ENCODE assay signal across 16 cellular contexts in genomic region chr15:60372756-60373155, GRCh38. TPM values are rescaled to one million over a fixed set of nuclear protein-coding genes. Genes with fewer than 3 reads are reported as not detected.
DNase-seq lines count a peak whose midpoint lies in the region; ATAC-seq and TF ChIP-seq lines count a peak whose summit lies in the region.
"Had no signal": no experiment of that assay in that cellular context is flagged by ENCODE, and none has a peak within 500 bp of the region (broad histone marks: within the 10 kb centered on the region; RNA-seq: fewer than 3 reads in every experiment).

No MANE protein-coding gene starts in this region.

- H3K36me3 Mint-ChIP-seq in nephron progenitor cell (ENCODE audit: low read depth), result peaks cover 32% of the 10 kb centered on the region

- no peak overlapping the region for H3K9ac ChIP-seq in colonic mucosa (ENCODE audit: low read depth in 2 of 2, low read length in 2 of 2)

- no peak for ATAC-seq in right cardiac atrium
- ATAC-seq in Right ventricle myocardium superior (ENCODE audit: poor library complexity), result no peak
- ATAC-seq in aorta (ENCODE audit: low FRiP score), result no peak
- ATAC-seq: activated naive CD4-positive, alpha-beta T cell treated with anti-CD3 and anti-CD28 coated beads, Interleukin-2, amount 50 U/mL, for 72 hours; naive thymus-derived CD4-positive, alpha-beta T cell; stimulated activated naive B cell treated with anti-CD40 and anti-IgM and Interleukin-4, amounts not matched to agents 10 μg/mL and 1 μg/mL and 100 μg/mL, for 72 hours had no signal

- H3K4me3 ChIP-seq in right cardiac atrium (ENCODE audit: low read length) (no peak overlapping the region), colonic mucosa (no peak overlapping the region), aorta (ENCODE audit: low read length in 2 of 2) (no peak overlapping the region), testis (no peak overlapping the region)

- peaks cover 10% of the 10 kb centered on the region for H3K9me3 Mint-ChIP-seq in nephron progenitor cell
- H3K9me3 Mint-ChIP-seq: activated naive CD4-positive, alpha-beta T cell treated with anti-CD3 and anti-CD28 coated beads, Interleukin-2, amount 50 U/mL, for 72 hours; naive thymus-derived CD4-positive, alpha-beta T cell; stimulated activated naive B cell treated with anti-CD40 and anti-IgM and Interleukin-4, amounts not matched to agents 10 μg/mL and 1 μg/mL and 100 μg/mL, for 72 hours had no signal

- no peaks in the 10 kb centered on the region for H3K9me3 ChIP-seq in right cardiac atrium (ENCODE audit: control insufficient read depth, low read length)
- H3K9me3 ChIP-seq in colonic mucosa, result no peaks in the 10 kb centered on the region
- no peaks in the 10 kb centered on the region for H3K9me3 ChIP-seq in aorta (ENCODE audit: control insufficient read depth, low read length)
- no peaks in the 10 kb centered on the region for H3K9me3 ChIP-seq in testis

- H3K27me3 Mint-ChIP-seq in nephron progenitor cell (ENCODE audit: low read depth, poor library complexity), result peaks cover 5% of the 10 kb centered on the region
- H3K27me3 Mint-ChIP-seq: B cell; naive thymus-derived CD4-positive, alpha-beta T cell; stimulated activated naive B cell treated with anti-CD40 and anti-IgM and Interleukin-4, amounts not matched to agents 10 μg/mL and 1 μg/mL and 100 μg/mL, for 72 hours had no signal

- peaks cover 68% of the 10 kb centered on the region for H3K4me1 Mint-ChIP-seq in nephron progenitor cell
- H3K4me1 Mint-ChIP-seq: B cell; stimulated activated naive B cell treated with anti-CD40 and anti-IgM and Interleukin-4, amounts not matched to agents 10 μg/mL and 1 μg/mL and 100 μg/mL, for 72 hours had no signal

- intact Hi-C loops in right cardiac atrium (cut with DNase I), result no loop called here
- intact Hi-C loops in Right ventricle myocardium superior (cut with DNase I), result no loop called here
- intact Hi-C loops in colonic mucosa (cut with DNase I), result no loop called here
- intact Hi-C loops in aorta (cut with DNase I), result no loop called here
- intact Hi-C loops in testis (cut with DNase I; ENCODE audit: low total_unique reads), result no loop called here

- TF ChIP-seq POLR2A in testis (IDR thresholded peaks at IDR 0.05), result no peak

- H3K4me1 ChIP-seq in right cardiac atrium (ENCODE audit: control insufficient read depth, insufficient read depth, low read length), result peaks cover 23% of the 10 kb centered on the region
- peaks cover 21% of the 10 kb centered on the region for H3K4me1 ChIP-seq in colonic mucosa
- peaks cover 15 to 38% of the 10 kb centered on the region in 2 donors for H3K4me1 ChIP-seq in aorta (ENCODE audit: control insufficient read depth in 1 of 2, insufficient read depth in 2 of 2, low read length in 2 of 2)
- peaks cover 23% of the 10 kb centered on the region for H3K4me1 ChIP-seq in testis

- peak overlapping the region; percentile 97 for H3K27ac ChIP-seq in right cardiac atrium (ENCODE audit: low read length)
- H3K27ac ChIP-seq in colonic mucosa, result peak overlapping the region; percentile 75
- H3K27ac ChIP-seq in aorta (ENCODE audit: low read depth in 1 of 2, low read length in 2 of 2), result peak overlapping the region; percentile 100
- H3K27ac ChIP-seq in testis, result peak overlapping the region in 1 of 2 donors; percentile 58

- DNase-seq in right cardiac atrium (no peak), Right ventricle myocardium superior (no peak), colonic mucosa (no peak), nephron progenitor cell (no peak), aorta (no peak), testis (no peak), NCI-H1092 treated with DMSO at 0.1 percent for 48 hours (lab: John Stamatoyannopoulos, UW) (no peak), HPDE6-E6E7 (ENCODE audit: extremely low spot score) (no peak)
- DNase-seq: activated CD4-positive, alpha-beta T cell treated with anti-CD3 and anti-CD28 coated beads, Interleukin-2, amount 50 U/mL, for 1 hour; GF-D8; naive thymus-derived CD4-positive, alpha-beta T cell; NCI-H1105; stimulated activated naive B cell treated with anti-CD40 and anti-IgM and Interleukin-4, amounts not matched to agents 10 μg/mL and 1 μg/mL and 100 μg/mL, for 72 hours; T-helper 1 cell had no signal

- H3K27ac Mint-ChIP-seq in nephron progenitor cell, result peak overlapping the region; percentile 98
- H3K27ac Mint-ChIP-seq: activated naive CD4-positive, alpha-beta T cell treated with anti-CD3 and anti-CD28 coated beads, Interleukin-2, amount 50 U/mL, for 72 hours; B cell; naive thymus-derived CD4-positive, alpha-beta T cell; stimulated activated naive B cell treated with anti-CD40 and anti-IgM and Interleukin-4, amounts not matched to agents 10 μg/mL and 1 μg/mL and 100 μg/mL, for 72 hours had no signal

- H3K36me3 ChIP-seq in colonic mucosa (no peaks in the 10 kb centered on the region), aorta (ENCODE audit: control insufficient read depth in 1 of 2, insufficient read depth in 2 of 2, low read length in 1 of 2) (peaks cover 0 to 5% of the 10 kb centered on the region in 2 donors), testis (ENCODE audit: low read depth, missing control alignments) (no peaks in the 10 kb centered on the region)

- 94% methylated on average over 1 of the region's 1 CpG for WGBS in right cardiac atrium
- WGBS in aorta, 2 donors, result 78 to 87% methylated on average over 1 of the region's 1 CpG
- WGBS in testis, 2 donors, result 93 to 100% methylated on average over 1 of the region's 1 CpG

- TF ChIP-seq CTCF in colonic mucosa (IDR thresholded peaks at IDR 0.05) (no peak), nephron progenitor cell (IDR thresholded peaks at IDR 0.05) (no peak), testis (IDR thresholded peaks at IDR 0.05) (no peak)

- H3K4me3 Mint-ChIP-seq in nephron progenitor cell, result no peak overlapping the region
- H3K4me3 Mint-ChIP-seq: B cell; naive thymus-derived CD4-positive, alpha-beta T cell; stimulated activated naive B cell treated with anti-CD40 and anti-IgM and Interleukin-4, amounts not matched to agents 10 μg/mL and 1 μg/mL and 100 μg/mL, for 72 hours had no signal

- H3K27me3 ChIP-seq in right cardiac atrium (ENCODE audit: control insufficient read depth, insufficient read depth) (no peaks in the 10 kb centered on the region), colonic mucosa (no peaks in the 10 kb centered on the region), aorta (ENCODE audit: control insufficient read depth in 1 of 2, insufficient read depth in 2 of 2, low read length in 1 of 2) (no peaks in the 10 kb centered on the region), testis (no peaks in the 10 kb centered on the region)

RNA-seq across cellular contexts. Expression of gene ANXA2, which starts 25.0 kb away (rescaled TPM):
- 100 to 1,000 TPM; 126 to 293 (median 224) TPM for total RNA-seq in right cardiac atrium
- polyA plus RNA-seq in right cardiac atrium, result 240 TPM
- total RNA-seq in Right ventricle myocardium superior, result 157 TPM
- total RNA-seq in colonic mucosa, result 100 to 1,000 TPM; 813 to 816 TPM
- 100 to 1,000 TPM; 699 to 767 TPM for total RNA-seq in aorta
- 1,000 to 10,000 TPM in 1 of 2 donors, 100 to 1,000 TPM in 1; 827 to 1,029 TPM for polyA plus RNA-seq in aorta
- total RNA-seq in testis, result 100 to 1,000 TPM; 199 to 226 TPM
- 388 TPM for polyA plus RNA-seq in testis (ENCODE audit: insufficient read depth, low read depth, low replicate concordance)
